In genomic region chr13:40770934-40771618, GRCh38 we compare ENCODE assay signal across 8 cellular contexts. TPM values are rescaled to one million over a fixed set of nuclear protein-coding genes. Genes with fewer than 3 reads are reported as not detected.
A peak's percentile ranks its signal among the peaks of the same experiment; 100 is the strongest.
DNase-seq lines count a peak whose midpoint lies in the region; ATAC-seq, FAIRE-seq and TF ChIP-seq lines count a peak whose summit lies in the region.

Gene MRPS31, minus strand, starts transcription at chr13:40771190. Its CDS starts 54 bp downstream, at chr13:40771136.

- H4K20me1 ChIP-seq in astrocyte (ENCODE audit: insufficient read depth, low read length), result no peaks in the 10 kb centered on the region

- no peaks in the 10 kb centered on the region for H3K27me3 Mint-ChIP-seq in astrocyte (ENCODE audit: low read depth, unreplicated experiment)

- no peaks in the 10 kb centered on the region for H3K36me3 ChIP-seq in astrocyte (ENCODE audit: insufficient read depth, low read length)

- peaks cover 6% of the 10 kb centered on the region for H3K4me1 ChIP-seq in astrocyte (ENCODE audit: insufficient read depth, low read length)

- no peaks in the 10 kb centered on the region for H3K9me3 Mint-ChIP-seq in astrocyte (ENCODE audit: unreplicated experiment)

- peak within 1 kb of the TSS; percentile 97 for H3K4me3 ChIP-seq in astrocyte (ENCODE audit: insufficient read depth, low read depth, low read length)

- no peak for FAIRE-seq in astrocyte (lab: Jason Lieb, UNC)

- ATAC-seq in GM18505 (IDR thresholded peaks at IDR 0.05; ENCODE audit: unreplicated experiment), result peak; percentile 99
- ATAC-seq in HG02973 (IDR thresholded peaks at IDR 0.05; ENCODE audit: unreplicated experiment), result peak; percentile 95

- H2AFZ ChIP-seq in astrocyte (ENCODE audit: low read depth, low read length), result peak within 1 kb of the TSS; percentile 98

- H3K27me3 ChIP-seq in astrocyte (ENCODE audit: insufficient read depth, low read length), result no peaks in the 10 kb centered on the region

- peaks cover 17% of the 10 kb centered on the region for H3K79me2 ChIP-seq in astrocyte (ENCODE audit: insufficient read depth, low read length)

- peak within 1 kb of the TSS; percentile 99 for H3K4me2 ChIP-seq in astrocyte (ENCODE audit: low read length)

- H3K9ac ChIP-seq in astrocyte (ENCODE audit: low read length), result peak within 1 kb of the TSS; percentile 96

- no peaks in the 10 kb centered on the region for H3K9me3 ChIP-seq in astrocyte (ENCODE audit: insufficient read depth, low read depth, low read length)

- TF ChIP-seq CTCF in astrocyte (IDR thresholded peaks at IDR 0.05; ENCODE audit: insufficient read depth, low read depth, low read length), result no peak

- peak within 1 kb of the TSS; percentile 99 for H3K4me3 Mint-ChIP-seq in astrocyte (ENCODE audit: unreplicated experiment)

- peak; percentile 90 for TF ChIP-seq POLR2A in GM18505 (IDR thresholded peaks at IDR 0.05; ENCODE audit: borderline replicate concordance, extremely low read depth, insufficient read depth, insufficient read length)

- H3K4me1 Mint-ChIP-seq in astrocyte (ENCODE audit: low read depth, unreplicated experiment), result peaks cover 3% of the 10 kb centered on the region

- peak within 1 kb of the TSS; percentile 91 for H3K27ac ChIP-seq in astrocyte (ENCODE audit: low read depth, low read length)

- H3K27ac Mint-ChIP-seq in astrocyte (ENCODE audit: unreplicated experiment), result peak within 1 kb of the TSS; percentile 98

- H3K36me3 Mint-ChIP-seq in astrocyte (ENCODE audit: low read depth, unreplicated experiment), result no peaks in the 10 kb centered on the region

- DNase-seq in NCI-H2029 (lab: John Stamatoyannopoulos, UW), result peak; percentile 72
- DNase-seq in T-helper 22 cell (ENCODE audit: low read depth), result peak; percentile 87
- DNase-seq in astrocyte (ENCODE audit: low read depth), result peak; percentile 87
- DNase-seq in hepatic stellate cell (ENCODE audit: low spot score), result peak; percentile 90
- peak; percentile 79 for DNase-seq in renal cortical epithelial cell (ENCODE audit: low read depth)
- no peak for DNase-seq in cortex of kidney (lab: John Stamatoyannopoulos, UW)

RNA-seq across cellular contexts. Expression of gene MRPS31, which starts in this region (rescaled TPM):
- total RNA-seq in astrocyte, result 15.1 and 17.0 TPM in 2 replicates
- 20.5 and 25.8 TPM in 2 replicates for total RNA-seq in renal cortical epithelial cell
